ENCODE assay signal across 1 cellular context in the genomic region with DNA sequence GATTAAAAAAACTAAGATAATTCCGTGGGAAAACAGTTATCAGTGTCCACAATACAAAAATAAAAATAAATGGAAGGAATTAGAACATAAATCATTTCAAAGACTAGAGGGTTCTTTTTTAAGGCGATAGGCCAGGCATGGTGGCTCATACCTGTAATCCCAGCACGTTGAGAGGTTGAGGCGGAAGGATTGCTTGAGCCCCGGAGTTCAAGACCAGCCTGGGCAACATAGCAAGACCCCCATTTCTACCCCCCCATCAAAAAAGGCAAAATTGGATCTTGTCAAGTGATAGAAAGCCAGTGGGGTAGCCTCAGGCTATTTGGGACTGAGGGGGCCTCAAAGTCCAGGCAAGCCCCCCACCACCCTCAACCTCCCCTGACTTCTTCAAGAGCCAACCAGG.
TF ChIP-seq lines count a peak whose summit lies in the region.

No MANE protein-coding gene starts in this region.

TF ChIP-seq in K562, 482 proteins besides CTCF, POLR2A, EP300 and RAD21:
- TF ChIP-seq PURB (CRISPR knock-in tag; IDR thresholded peaks at IDR 0.05; ENCODE audit: low read depth) = no peak
- TF ChIP-seq ZNF121 (CRISPR knock-in tag; conservative IDR thresholded peaks at IDR 0.05) = peak; percentile 59
- TF ChIP-seq, protein P1, sequence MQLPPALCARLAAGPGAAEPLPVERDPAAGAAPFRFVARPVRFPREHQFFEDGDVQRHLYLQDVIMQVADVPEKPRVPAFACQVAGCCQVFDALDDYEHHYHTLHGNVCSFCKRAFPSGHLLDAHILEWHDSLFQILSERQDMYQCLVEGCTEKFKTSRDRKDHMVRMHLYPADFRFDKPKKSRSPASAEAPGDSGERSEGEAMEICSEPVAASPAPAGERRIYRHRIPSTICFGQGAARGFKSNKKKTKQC (CRISPR knock-in tag; IDR thresholded peaks at IDR 0.05) = no peak
TF ChIP-seq in K562: peak in this region for 1.
